Comparison of ENCODE assay signal across 17 cellular contexts in the genomic region with DNA sequence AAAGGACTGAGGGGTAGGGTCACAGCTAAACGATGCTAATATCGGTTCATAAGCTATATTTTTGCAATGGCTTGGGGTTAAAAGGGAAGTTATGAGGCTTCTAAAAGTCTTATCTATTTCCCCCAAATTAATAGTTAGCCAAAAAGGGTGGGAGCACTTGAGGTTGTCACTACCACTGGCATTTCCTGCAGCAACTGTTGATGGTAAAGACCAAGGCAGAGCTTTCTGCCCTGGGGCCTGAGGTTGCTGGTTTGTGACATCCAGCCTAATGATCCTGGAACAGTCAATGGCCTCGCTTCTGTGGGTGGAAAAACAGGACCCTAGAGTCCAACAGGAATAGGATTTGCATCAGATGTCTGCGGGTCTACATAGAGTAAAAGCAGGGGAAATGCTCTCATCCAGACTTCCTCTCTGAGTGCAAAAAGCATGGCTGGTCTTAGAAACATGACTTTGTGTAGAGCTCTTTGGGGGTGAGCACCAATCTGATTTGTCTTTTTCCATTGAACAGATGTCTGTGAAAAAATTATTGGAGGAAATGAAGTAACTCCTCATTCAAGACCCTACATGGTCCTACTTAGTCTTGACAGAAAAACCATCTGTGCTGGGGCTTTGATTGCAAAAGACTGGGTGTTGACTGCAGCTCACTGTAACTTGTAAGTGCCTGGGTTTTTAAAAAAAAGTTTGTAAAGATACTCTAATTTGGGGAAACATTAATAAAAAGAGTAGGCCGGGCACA. TPM values are rescaled to one million over a fixed set of nuclear protein-coding genes. Genes with fewer than 3 reads are reported as not detected.
A peak's percentile ranks its signal among the peaks of the same experiment; 100 is the strongest.
DNase-seq lines count a peak whose midpoint lies in the region; ATAC-seq lines count a peak whose summit lies in the region.
"Had no signal": no experiment of that assay in that cellular context is flagged by ENCODE, and none has a peak within 500 bp of the region (broad histone marks: within the 10 kb centered on the region; RNA-seq: fewer than 3 reads in every experiment).

No MANE protein-coding gene starts in this region.

- no peaks in the 10 kb centered on the region for H3K27me3 ChIP-seq in BLaER1
- no peaks in the 10 kb centered on the region for H3K27me3 ChIP-seq in BLaER1 treated with 17β-estradiol and CSF1 and Interleukin-3, amounts not matched to agents 10 nM and 100 nM
- H3K27me3 ChIP-seq: stomach had no signal

- H3K27ac ChIP-seq in BLaER1 = peak overlapping the region; percentile 75
- H3K27ac ChIP-seq in BLaER1 treated with 17β-estradiol and CSF1 and Interleukin-3, amounts not matched to agents 10 nM and 100 nM = peak overlapping the region in 8 of 11 experiments; percentile 36 to 82 (median 74); a peak in 15 of 22 replicates
- H3K27ac ChIP-seq: lower lobe of right lung, RWPE1, stomach had no signal

- H4K20me1 ChIP-seq in BLaER1 = no peaks in the 10 kb centered on the region
- H4K20me1 ChIP-seq in BLaER1 treated with 17β-estradiol and CSF1 and Interleukin-3, amounts not matched to agents 10 nM and 100 nM = no peaks in the 10 kb centered on the region

- peaks cover 38% of the 10 kb centered on the region for H3K36me3 ChIP-seq in BLaER1
- H3K36me3 ChIP-seq in BLaER1 treated with 17β-estradiol and CSF1 and Interleukin-3, amounts not matched to agents 10 nM and 100 nM = peaks cover 0 to 34% (median 0%) of the 10 kb centered on the region in 11 experiments; a peak in 7 of 22 replicates
- H3K36me3 ChIP-seq: lower lobe of right lung, stomach had no signal

- DNase-seq in NOMO-1 (lab: John Stamatoyannopoulos, UW; ENCODE audit: unreplicated experiment in 2 of 2) (peak; percentile 43 to 75), dermis blood vessel endothelial cell (peak; percentile 10)
- no peak for DNase-seq in activated CD4-positive, CD25-positive, alpha-beta regulatory T cell treated with anti-CD3 and anti-CD28 coated beads, Interleukin-2, amount 50 U/mL, for 72 hours
- DNase-seq: hippocampal formation; lower lobe of right lung; stimulated activated CD4-positive, alpha-beta T cell treated with anti-CD3 and anti-CD28 coated beads, Interleukin-4, amount 100 ng/mL, for 1 hour; stomach; trophoblast cell had no signal

- ATAC-seq in HG02840 (IDR thresholded peaks at IDR 0.05; ENCODE audit: low FRiP score, unreplicated experiment) = no peak
- ATAC-seq in GM21576 (IDR thresholded peaks at IDR 0.05; ENCODE audit: unreplicated experiment) = no peak
- ATAC-seq: HCT116, lower lobe of right lung, SK-N-SH treated with all-trans-retinoic acid at 6 μM for 48 hours had no signal

- peak overlapping the region; percentile 92 for H3K4me2 ChIP-seq in BLaER1
- peak overlapping the region; percentile 37 to 84 (median 76) for H3K4me2 ChIP-seq in BLaER1 treated with 17β-estradiol and CSF1 and Interleukin-3, amounts not matched to agents 10 nM and 100 nM

- H3K9me3 ChIP-seq in BLaER1 = peaks cover 21% of the 10 kb centered on the region
- peaks cover 3 to 17% (median 10%) of the 10 kb centered on the region in 11 experiments; a peak in 17 of 22 replicates for H3K9me3 ChIP-seq in BLaER1 treated with 17β-estradiol and CSF1 and Interleukin-3, amounts not matched to agents 10 nM and 100 nM (replicated peaks in 1 of 11)
- H3K9me3 ChIP-seq: lower lobe of right lung had no signal

- peak overlapping the region; percentile 61 for H3K4me3 ChIP-seq in BLaER1
- peak overlapping the region in 4 of 10 experiments; percentile 9 to 55 (median 40); a peak in 4 of 20 replicates for H3K4me3 ChIP-seq in BLaER1 treated with 17β-estradiol and CSF1 and Interleukin-3, amounts not matched to agents 10 nM and 100 nM

- H3K4me1 ChIP-seq in BLaER1 = peaks cover 54% of the 10 kb centered on the region
- peaks cover 32 to 58% (median 50%) of the 10 kb centered on the region in 10 experiments for H3K4me1 ChIP-seq in BLaER1 treated with 17β-estradiol and CSF1 and Interleukin-3, amounts not matched to agents 10 nM and 100 nM
- H3K4me1 ChIP-seq: lower lobe of right lung, stomach had no signal

- H3K9ac ChIP-seq in BLaER1 = peak overlapping the region; percentile 71; the same call in 1 of the 2 replicates
- peak overlapping the region in 6 of 11 experiments; percentile 25 to 74 (median 59); a peak in 9 of 22 replicates for H3K9ac ChIP-seq in BLaER1 treated with 17β-estradiol and CSF1 and Interleukin-3, amounts not matched to agents 10 nM and 100 nM

RNA-seq across cellular contexts. Expression of gene GZMA, which starts 2.7 kb away (rescaled TPM):
- not detected in 2 replicates for total RNA-seq in dermis blood vessel endothelial cell
- total RNA-seq: bronchial epithelial cell, NCI-H460 had no signal

RNA-seq across cellular contexts. Expression of gene GPX8, which starts 54.8 kb away (rescaled TPM):
- 18.7 and 20.2 TPM in 2 replicates for total RNA-seq in dermis blood vessel endothelial cell
